In the genomic region with DNA sequence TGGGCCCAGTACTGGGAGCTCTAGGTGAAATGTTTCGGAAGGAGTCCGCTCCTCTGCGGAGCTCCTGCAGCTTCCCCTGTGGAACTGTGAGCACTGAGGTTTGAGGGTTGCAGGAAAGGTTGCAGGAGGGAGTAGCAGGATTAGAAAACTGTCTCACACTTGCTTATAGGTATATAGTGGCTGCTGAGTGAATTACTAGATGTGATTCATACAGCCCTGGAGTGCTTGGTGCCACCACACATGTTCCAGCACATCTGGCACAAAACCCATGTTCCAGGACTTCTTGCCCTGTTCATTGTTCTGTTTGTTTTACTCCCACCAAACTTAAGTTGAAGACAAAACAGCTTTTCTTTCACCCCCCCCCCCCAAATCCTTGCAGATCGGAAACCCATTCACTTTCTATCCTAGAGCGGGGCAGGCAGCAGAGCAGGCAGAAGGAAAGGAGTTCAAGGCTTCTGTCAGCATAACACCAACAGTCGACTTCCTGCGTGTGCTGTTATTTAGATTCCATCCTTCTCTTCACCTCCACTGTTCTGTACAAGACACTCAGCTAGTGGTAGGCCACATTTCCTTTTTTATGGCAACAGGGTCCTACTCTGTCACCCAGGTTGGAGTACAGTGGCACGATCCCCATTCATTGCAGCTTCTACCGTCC, we compare ENCODE assay signal across 8 cellular contexts. TPM values are rescaled to one million over a fixed set of nuclear protein-coding genes. Genes with fewer than 3 reads are reported as not detected.
DNase-seq lines count a peak whose midpoint lies in the region; ATAC-seq and TF ChIP-seq lines count a peak whose summit lies in the region.

No MANE protein-coding gene starts in this region.

- no peak for DNase-seq in A673 (ENCODE audit: low spot score)
- peak; percentile 67 for DNase-seq in RPMI7951 (ENCODE audit: low read depth)
- DNase-seq in endothelial cell (ENCODE audit: low spot score): no peak
- DNase-seq in naive thymus-derived CD4-positive, alpha-beta T cell: peak in 2 of 9 donors; percentile 17 to 35
- DNase-seq in medulla oblongata (ENCODE audit: extremely low spot score): no peak
- no peak for DNase-seq in iPS-NIHi7 (ENCODE audit: extremely low spot score)

- H3K27ac ChIP-seq in A673 (ENCODE audit: low read depth, low read length, poor library complexity, severe bottlenecking): peak overlapping the region; percentile 92
- peak overlapping the region; percentile 85 for H3K27ac ChIP-seq in naive thymus-derived CD4-positive, alpha-beta T cell (ENCODE audit: low read depth, low read length)

- H3K27me3 Mint-ChIP-seq in endothelial cell (ENCODE audit: unreplicated experiment): peaks cover 15% of the 10 kb centered on the region
- no peaks in the 10 kb centered on the region for H3K27me3 Mint-ChIP-seq in naive thymus-derived CD4-positive, alpha-beta T cell

- BruUV-seq in A673 (replicated peaks; lab: Mats Ljungman, UMichigan): TSS peak; percentile 98

- CTCF ChIA-PET in A673 (lab: Charles Lee): interaction anchor here (0.9 kb wide), 1 partner anchor 35 kb away, joined by 5 read pairs; the partner anchor contains the start of gene KLHDC3
- CTCF ChIA-PET in naive thymus-derived CD4-positive, alpha-beta T cell (lab: Charles Lee): interaction anchor here (0.9 to 1.4 kb wide), 2 partner anchors 51 to 164 kb away, joined by 3 to 4 read pairs; partner anchors contain the start of gene CNPY3

- H3K9me3 ChIP-seq in A673 (ENCODE audit: low read depth, low read length, poor library complexity, severe bottlenecking): no peaks in the 10 kb centered on the region
- H3K9me3 ChIP-seq in naive thymus-derived CD4-positive, alpha-beta T cell (ENCODE audit: control insufficient read depth in 2 of 3, low read length in 3 of 3): no peaks in the 10 kb centered on the region

- peak; percentile 6 for ATAC-seq in GM21515 (IDR thresholded peaks at IDR 0.05; ENCODE audit: unreplicated experiment)
- no peak for ATAC-seq in naive thymus-derived CD4-positive, alpha-beta T cell
- ATAC-seq in HG03442 (IDR thresholded peaks at IDR 0.05; ENCODE audit: unreplicated experiment): no peak

- intact Hi-C loops in A673 (cut with micrococcal nuclease; ENCODE audit: unreplicated experiment): no loop called here
- intact Hi-C loops in naive thymus-derived CD4-positive, alpha-beta T cell (cut with micrococcal nuclease): loop anchor here (1.0 to 10.0 kb wide), 14 partner anchors 34 to 1058 kb away; partner anchors contain the start of genes CNPY3 (in 2 of the 2), CUL7 (in 2 of the 2), MEA1 (in 2 of the 2) and SRF (in 2 of the 2)

- TF ChIP-seq CTCF in A673 (conservative IDR thresholded peaks at IDR 0.05; ENCODE audit: low read depth, low read length): no peak
- no peak for TF ChIP-seq CTCF in endothelial cell (IDR thresholded peaks at IDR 0.05; ENCODE audit: unreplicated experiment)

- no peaks in the 10 kb centered on the region for H3K27me3 ChIP-seq in A673 (replicated peaks; ENCODE audit: insufficient read depth, low read depth, low read length, poor library complexity)
- no peaks in the 10 kb centered on the region for H3K27me3 ChIP-seq in naive thymus-derived CD4-positive, alpha-beta T cell (ENCODE audit: control insufficient read depth in 2 of 2, insufficient read depth in 2 of 2, low read length in 2 of 2)

- H3K4me1 ChIP-seq in A673 (ENCODE audit: insufficient read depth, low read length, poor library complexity, severe bottlenecking): peaks cover 6% of the 10 kb centered on the region
- peaks cover 30 to 33% of the 10 kb centered on the region in 2 donors for H3K4me1 ChIP-seq in naive thymus-derived CD4-positive, alpha-beta T cell (ENCODE audit: control insufficient read depth in 2 of 2, insufficient read depth in 2 of 2, low read length in 2 of 2)

- H3K9me3 Mint-ChIP-seq in endothelial cell (ENCODE audit: unreplicated experiment): no peaks in the 10 kb centered on the region
- no peaks in the 10 kb centered on the region for H3K9me3 Mint-ChIP-seq in naive thymus-derived CD4-positive, alpha-beta T cell

- POLR2A ChIA-PET in A673 (lab: Charles Lee; ENCODE audit: low non-redundant PET): interaction anchor here (0.6 to 1.0 kb wide), 3 partner anchors 42 to 272 kb away, joined by 3 to 9 read pairs (median 4); partner anchors contain the start of genes CNPY3 and RRP36
- POLR2A ChIA-PET in naive thymus-derived CD4-positive, alpha-beta T cell (lab: Charles Lee): interaction anchor here (0.6 to 4.7 kb wide), 23 partner anchors 9 to 1110 kb away, joined by 3 to 94 read pairs (median 8); partner anchors contain the start of genes CNPY3, CUL7, GNMT and KLC4

- peaks cover 9% of the 10 kb centered on the region for H3K36me3 Mint-ChIP-seq in endothelial cell (ENCODE audit: low read depth, unreplicated experiment)
- H3K36me3 Mint-ChIP-seq in naive thymus-derived CD4-positive, alpha-beta T cell: peaks cover 0 to 12% (median 4%) of the 10 kb centered on the region in 5 donors

- H3K4me3 Mint-ChIP-seq in endothelial cell (ENCODE audit: unreplicated experiment): peak overlapping the region; percentile 93
- peak overlapping the region; percentile 91 to 99 (median 94) for H3K4me3 Mint-ChIP-seq in naive thymus-derived CD4-positive, alpha-beta T cell

- H3K4me3 ChIP-seq in A673 (ENCODE audit: low read depth, low read length, poor library complexity, severe bottlenecking): peak overlapping the region; percentile 99
- peak overlapping the region; percentile 90 for H3K4me3 ChIP-seq in naive thymus-derived CD4-positive, alpha-beta T cell (ENCODE audit: low read length)

- peaks cover 10% of the 10 kb centered on the region for H3K36me3 ChIP-seq in A673 (ENCODE audit: insufficient read depth, low read length, poor library complexity, severe bottlenecking)
- peaks cover 0 to 2% (median 0%) of the 10 kb centered on the region in 3 experiments for H3K36me3 ChIP-seq in naive thymus-derived CD4-positive, alpha-beta T cell (ENCODE audit: control insufficient read depth in 2 of 3, insufficient read depth in 3 of 3, low read length in 3 of 3)

- peak overlapping the region; percentile 88 for H3K27ac Mint-ChIP-seq in endothelial cell (ENCODE audit: unreplicated experiment)
- peak overlapping the region; percentile 92 to 99 (median 98) for H3K27ac Mint-ChIP-seq in naive thymus-derived CD4-positive, alpha-beta T cell

- H3K4me1 Mint-ChIP-seq in endothelial cell (ENCODE audit: unreplicated experiment): peaks cover 29% of the 10 kb centered on the region
- peaks cover 20 to 66% (median 50%) of the 10 kb centered on the region in 7 donors for H3K4me1 Mint-ChIP-seq in naive thymus-derived CD4-positive, alpha-beta T cell

RNA-seq across cellular contexts. Expression of gene PEX6, which starts 0.7 kb away (rescaled TPM):
- total RNA-seq in A673 (2021) (25.9 and 26.1 TPM in 2 replicates), endothelial cell (ENCODE audit: unreplicated experiment) (26.1 TPM)
- total RNA-seq in RPMI7951 (2014; rRNA removed; shearing (Covaris generic)): 16.5 and 18.1 TPM in 2 replicates
- total RNA-seq in naive thymus-derived CD4-positive, alpha-beta T cell: 10 to 100 TPM; 14.1 to 42.3 (median 28.0) TPM
- polyA plus RNA-seq in naive thymus-derived CD4-positive, alpha-beta T cell: 10 to 100 TPM; 21.2 to 24.6 TPM

RNA-seq across cellular contexts. Expression of gene PPP2R5D, which starts 4.7 kb away (rescaled TPM):
- total RNA-seq in A673 (2021): 73.6 and 77.1 TPM in 2 replicates
- total RNA-seq in RPMI7951 (2014; rRNA removed; shearing (Covaris generic)): 81.0 and 98.6 TPM in 2 replicates
- total RNA-seq in endothelial cell (ENCODE audit: unreplicated experiment): 58.0 TPM
- total RNA-seq in naive thymus-derived CD4-positive, alpha-beta T cell: 10 to 100 TPM; 19.7 to 60.4 (median 28.2) TPM
- 10 to 100 TPM; 21.5 to 34.0 TPM for polyA plus RNA-seq in naive thymus-derived CD4-positive, alpha-beta T cell

RNA-seq across cellular contexts. Expression of gene GNMT, which starts 19.1 kb away (rescaled TPM):
- total RNA-seq in A673 (2021) (1.2 and 1.8 TPM in 2 replicates), endothelial cell (ENCODE audit: unreplicated experiment) (0.59 TPM)
- total RNA-seq in RPMI7951 (2014; rRNA removed; shearing (Covaris generic)): 0.12 TPM in 1 of 2 replicates, not detected in the other
- 1 to 10 TPM in 3 of 5 experiments, under 1 TPM in 2; 0.95 to 2.6 (median 1.1) TPM for total RNA-seq in naive thymus-derived CD4-positive, alpha-beta T cell
- polyA plus RNA-seq in naive thymus-derived CD4-positive, alpha-beta T cell: not detected

RNA-seq across cellular contexts. Expression of gene MEA1, which starts 34.1 kb away (rescaled TPM):
- 113 and 125 TPM in 2 replicates for total RNA-seq in A673 (2021)
- 131 and 184 TPM in 2 replicates for total RNA-seq in RPMI7951 (2014; rRNA removed; shearing (Covaris generic))
- total RNA-seq in endothelial cell (ENCODE audit: unreplicated experiment): 61.0 TPM
- total RNA-seq in naive thymus-derived CD4-positive, alpha-beta T cell: 10 to 100 TPM; 20.3 to 58.0 (median 32.7) TPM
- 10 to 100 TPM; 58.2 to 72.3 TPM for polyA plus RNA-seq in naive thymus-derived CD4-positive, alpha-beta T cell

RNA-seq across cellular contexts. Expression of gene KLHDC3, which starts 34.4 kb away (rescaled TPM):
- 90.1 and 108 TPM in 2 replicates for total RNA-seq in A673 (2021)
- 69.3 and 89.0 TPM in 2 replicates for total RNA-seq in RPMI7951 (2014; rRNA removed; shearing (Covaris generic))
- 154 TPM for total RNA-seq in endothelial cell (ENCODE audit: unreplicated experiment)
- total RNA-seq in naive thymus-derived CD4-positive, alpha-beta T cell: 10 to 100 TPM; 39.9 to 76.9 (median 67.4) TPM
- polyA plus RNA-seq in naive thymus-derived CD4-positive, alpha-beta T cell: 100 to 1,000 TPM; 128 to 145 TPM
